8 cellular contexts compared by ENCODE assay signal in genomic region chr3:152574461-152575079, GRCh38.
DNase-seq lines count a peak whose midpoint lies in the region; ATAC-seq and TF ChIP-seq lines count a peak whose summit lies in the region.

No MANE protein-coding gene starts in this region.

- H2AFZ ChIP-seq in Loucy (ENCODE audit: low read length) (peak overlapping the region; percentile 74; the same call in 1 of the 2 replicates), SK-N-SH (ENCODE audit: low read depth) (no peak overlapping the region)

- H3K4me1 Mint-ChIP-seq in type B pancreatic cell (ENCODE audit: unreplicated experiment) = no peaks in the 10 kb centered on the region

- DNase-seq in ELR (ENCODE audit: low read depth) (peak; percentile 65), SK-N-SH (peak; percentile 33), colonic mucosa (peak; percentile 47), lower leg skin (ENCODE audit: low spot score in 2 of 2) (peak; percentile 41 to 86), type B pancreatic cell (ENCODE audit: extremely low spot score, unreplicated experiment) (no peak), coronary artery (ENCODE audit: low spot score) (no peak)

- H3K9ac ChIP-seq in Loucy (ENCODE audit: low read depth, low read length, poor library complexity, severe bottlenecking) (no peak overlapping the region), SK-N-SH (no peak overlapping the region), colonic mucosa (ENCODE audit: low read depth in 2 of 2, low read length in 2 of 2) (no peak overlapping the region)

- H3K27me3 ChIP-seq in Loucy (ENCODE audit: insufficient read depth, low read length, poor library complexity, severe bottlenecking) = no peaks in the 10 kb centered on the region
- peaks cover 4% of the 10 kb centered on the region; the same call in 1 of the 2 replicates for H3K27me3 ChIP-seq in SK-N-SH (ENCODE audit: insufficient read depth)
- no peaks in the 10 kb centered on the region for H3K27me3 ChIP-seq in colonic mucosa

- TF ChIP-seq RAD21 in SK-N-SH (IDR thresholded peaks at IDR 0.05; ENCODE audit: low read length) = peak; percentile 78

- H3K4me3 Mint-ChIP-seq in type B pancreatic cell = no peak overlapping the region

- no peaks in the 10 kb centered on the region for H3K36me3 Mint-ChIP-seq in type B pancreatic cell

- no peaks in the 10 kb centered on the region for H3K9me3 ChIP-seq in Loucy (ENCODE audit: insufficient read depth, low read depth, low read length)
- H3K9me3 ChIP-seq in SK-N-SH = no peaks in the 10 kb centered on the region
- H3K9me3 ChIP-seq in colonic mucosa = no peaks in the 10 kb centered on the region

- intact Hi-C loops in colonic mucosa (cut with DNase I) = loop anchor here (10.0 kb wide), 1 partner anchor 100 kb away; no protein-coding TSS in a partner anchor
- intact Hi-C loops in lower leg skin (cut with DNase I; ENCODE audit: low total_unique reads) = no loop called here

- no peak overlapping the region for H3K27ac Mint-ChIP-seq in type B pancreatic cell

- POLR2A ChIA-PET in SK-N-SH (lab: Yijun Ruan, JAX) = no interaction called here

- H3K4me3 ChIP-seq in Loucy (ENCODE audit: low read length, poor library complexity, severe bottlenecking) = no peak overlapping the region
- no peak overlapping the region for H3K4me3 ChIP-seq in SK-N-SH (ENCODE audit: low read depth in 2 of 2, low read length in 1 of 2)
- H3K4me3 ChIP-seq in colonic mucosa = no peak overlapping the region
- H3K4me3 ChIP-seq in lower leg skin (ENCODE audit: low read depth, poor library complexity, severe bottlenecking) = no peak overlapping the region
- no peak overlapping the region for H3K4me3 ChIP-seq in coronary artery

- peak; percentile 81 for TF ChIP-seq CTCF in Loucy (conservative IDR thresholded peaks at IDR 0.05; ENCODE audit: low read length)
- TF ChIP-seq CTCF in SK-N-SH (IDR thresholded peaks at IDR 0.05) = peak; percentile 67
- no peak for TF ChIP-seq CTCF in colonic mucosa (IDR thresholded peaks at IDR 0.05)
- no peak for TF ChIP-seq CTCF in lower leg skin (IDR thresholded peaks at IDR 0.05)
- TF ChIP-seq CTCF in type B pancreatic cell (conservative IDR thresholded peaks at IDR 0.05) = peak; percentile 71
- no peak for TF ChIP-seq CTCF in coronary artery (IDR thresholded peaks at IDR 0.05)

- H3F3A ChIP-seq in Loucy (ENCODE audit: low read depth) = no peaks in the 10 kb centered on the region
- H3F3A ChIP-seq in SK-N-SH (replicated peaks; ENCODE audit: insufficient read depth) = no peaks in the 10 kb centered on the region

- no peaks in the 10 kb centered on the region for H3K9me2 ChIP-seq in Loucy (replicated peaks; ENCODE audit: low read depth, low read length)
- H3K9me2 ChIP-seq in SK-N-SH = no peaks in the 10 kb centered on the region

- H4K20me1 ChIP-seq in Loucy (ENCODE audit: insufficient read depth, low read length, poor library complexity, severe bottlenecking) (no peaks in the 10 kb centered on the region), SK-N-SH (ENCODE audit: insufficient read depth) (no peaks in the 10 kb centered on the region)

- TF ChIP-seq EP300 in SK-N-SH (IDR thresholded peaks at IDR 0.05; ENCODE audit: borderline replicate concordance in 1 of 2, low read depth in 1 of 2, low read length in 1 of 2) = no peak

- TF ChIP-seq POLR2A in lower leg skin (IDR thresholded peaks at IDR 0.05) = no peak

- H3K27ac ChIP-seq in SK-N-SH (ENCODE audit: low read depth in 2 of 2, low read length in 1 of 2) = no peak overlapping the region
- no peak overlapping the region for H3K27ac ChIP-seq in colonic mucosa
- no peak overlapping the region for H3K27ac ChIP-seq in coronary artery

- H3K36me3 ChIP-seq in Loucy (ENCODE audit: insufficient read depth, low read length) (no peaks in the 10 kb centered on the region), SK-N-SH (replicated peaks in 1 of 2; ENCODE audit: control insufficient read depth in 1 of 2, insufficient read depth in 2 of 2, low read length in 1 of 2) (no peaks in the 10 kb centered on the region), colonic mucosa (no peaks in the 10 kb centered on the region)

- H3K9me3 Mint-ChIP-seq in type B pancreatic cell = no peaks in the 10 kb centered on the region

- CTCF ChIA-PET in SK-N-SH (lab: Yijun Ruan, JAX) = interaction anchor here (0.7 to 2.5 kb wide), 16 partner anchors 9 to 502 kb away, joined by 3 to 12 read pairs (median 4); no protein-coding TSS in a partner anchor

- peaks cover 3% of the 10 kb centered on the region for H3K27me3 Mint-ChIP-seq in type B pancreatic cell

- H3K4me1 ChIP-seq in Loucy (ENCODE audit: insufficient read depth, low read length, poor library complexity, severe bottlenecking) (no peaks in the 10 kb centered on the region), SK-N-SH (ENCODE audit: control insufficient read depth in 1 of 2, insufficient read depth in 2 of 2, low read depth in 1 of 2, low read length in 1 of 2) (no peaks in the 10 kb centered on the region), colonic mucosa (no peaks in the 10 kb centered on the region)

- H3K79me2 ChIP-seq in Loucy (ENCODE audit: insufficient read depth, low read length) = no peaks in the 10 kb centered on the region
- no peaks in the 10 kb centered on the region for H3K79me2 ChIP-seq in SK-N-SH (ENCODE audit: insufficient read depth)

- H3K4me2 ChIP-seq in Loucy (ENCODE audit: low read depth, low read length, poor library complexity, severe bottlenecking) (no peak overlapping the region), SK-N-SH (no peak overlapping the region)

- 35% methylated on average over 4 of the region's 4 CpGs for WGBS in SK-N-SH (ENCODE audit: low lambda C conversion rate)
- 61 to 63% methylated on average over 4 of the region's 4 CpGs for WGBS in lower leg skin, 2 donors

- ATAC-seq in GM21576 (IDR thresholded peaks at IDR 0.05; ENCODE audit: unreplicated experiment) = peak; percentile 66

TF ChIP-seq in SK-N-SH, 30 proteins besides CTCF, POLR2A, EP300 and RAD21:
- peak; percentile 58 for TF ChIP-seq SMC3 (IDR thresholded peaks at IDR 0.05; ENCODE audit: low read depth, low read length)
- TF ChIP-seq, protein P1, sequence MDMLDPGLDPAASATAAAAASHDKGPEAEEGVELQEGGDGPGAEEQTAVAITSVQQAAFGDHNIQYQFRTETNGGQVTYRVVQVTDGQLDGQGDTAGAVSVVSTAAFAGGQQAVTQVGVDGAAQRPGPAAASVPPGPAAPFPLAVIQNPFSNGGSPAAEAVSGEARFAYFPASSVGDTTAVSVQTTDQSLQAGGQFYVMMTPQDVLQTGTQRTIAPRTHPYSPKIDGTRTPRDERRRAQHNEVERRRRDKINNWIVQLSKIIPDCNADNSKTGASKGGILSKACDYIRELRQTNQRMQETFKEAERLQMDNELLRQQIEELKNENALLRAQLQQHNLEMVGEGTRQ (IDR thresholded peaks at IDR 0.05; ENCODE audit: borderline replicate concordance, low read depth, low read length) = no peak

Comparison
In these comparisons a context has a peak if more than half of its experiments do, and no peak if none do; other contexts are left out.
1. DNase-seq: peak in ELR (single experiment), SK-N-SH (single experiment), colonic mucosa (single experiment) and lower leg skin (2 of 2); none in type B pancreatic cell (single experiment) and coronary artery (single experiment).
2. CTCF ChIP-seq: peak in Loucy (single experiment), SK-N-SH (single experiment) and type B pancreatic cell (single experiment); none in colonic mucosa (single experiment), lower leg skin (0 of 3) and coronary artery (single experiment).